In genomic region chr7:70134029-70134445, GRCh38 we compare ENCODE assay signal across 19 cellular contexts.
DNase-seq lines count a peak whose midpoint lies in the region; ATAC-seq and TF ChIP-seq lines count a peak whose summit lies in the region.
"Had no signal": no experiment of that assay in that cellular context is flagged by ENCODE, and none has a peak within 500 bp of the region (broad histone marks: within the 10 kb centered on the region; RNA-seq: fewer than 3 reads in every experiment).

No MANE protein-coding gene starts in this region.

- TF ChIP-seq CTCF in chondrocyte (IDR thresholded peaks at IDR 0.05) = peak; percentile 44
- no peak for TF ChIP-seq CTCF in lower lobe of right lung (IDR thresholded peaks at IDR 0.05)

- DNase-seq in NCI-H2081 (lab: John Stamatoyannopoulos, UW) (peak; percentile 38 to 61), NCI-H2081 treated with DMSO at 0.1 percent for 48 hours (lab: John Stamatoyannopoulos, UW) (no peak), NCI-H446 treated with DMSO at 0.1 percent for 48 hours (lab: John Stamatoyannopoulos, UW) (peak; percentile 78), chondrocyte (ENCODE audit: low spot score) (no peak), retina (peak; percentile 54), lower lobe of right lung (no peak), amniotic stem cell (lab: John Stamatoyannopoulos, UW) (no peak), hypothalamus (lab: John Stamatoyannopoulos, UW) (no peak)
- DNase-seq: activated T-cell treated with anti-CD3 and anti-CD28 coated beads, Interleukin-2, amount 50 U/mL, for 1 hour; DMS79 treated with DMSO at 0.1 percent for 48 hours; gastrocnemius medialis; HFFc6; naive thymus-derived CD4-positive, alpha-beta T cell; NCI-H345 had no signal

- no peak overlapping the region for H3K4me3 ChIP-seq in lower lobe of right lung
- H3K4me3 ChIP-seq: gastrocnemius medialis, SJSA1 had no signal

- no peak overlapping the region for H3K4me3 Mint-ChIP-seq in chondrocyte (ENCODE audit: unreplicated experiment)
- H3K4me3 Mint-ChIP-seq: activated naive CD8-positive, alpha-beta T cell; CD14-positive monocyte; central memory CD8-positive, alpha-beta T cell; HFFc6; naive thymus-derived CD4-positive, alpha-beta T cell; stimulated activated naive CD8-positive, alpha-beta T cell treated with anti-CD3 and anti-CD28 coated beads, Interleukin-15, Interleukin-2, amounts not matched to agents 100 ng/mL and 50 ng/mL, for 24 hours had no signal

- H3K27me3 ChIP-seq in lower lobe of right lung (ENCODE audit: low read depth) = no peaks in the 10 kb centered on the region
- H3K27me3 ChIP-seq: gastrocnemius medialis, SJSA1 had no signal

- no peaks in the 10 kb centered on the region for H3K36me3 Mint-ChIP-seq in chondrocyte (ENCODE audit: low read depth)
- H3K36me3 Mint-ChIP-seq: activated naive CD8-positive, alpha-beta T cell; CD14-positive monocyte; naive thymus-derived CD4-positive, alpha-beta T cell had no signal

- H3K27ac Mint-ChIP-seq in chondrocyte (ENCODE audit: unreplicated experiment) = no peak overlapping the region
- H3K27ac Mint-ChIP-seq: activated naive CD8-positive, alpha-beta T cell; CD14-positive monocyte; HFFc6; naive thymus-derived CD4-positive, alpha-beta T cell; stimulated activated naive CD8-positive, alpha-beta T cell treated with anti-CD3 and anti-CD28 coated beads, Interleukin-15, Interleukin-2, amounts not matched to agents 100 ng/mL and 50 ng/mL, for 24 hours had no signal

- H3K4me1 ChIP-seq in lower lobe of right lung = no peaks in the 10 kb centered on the region
- H3K4me1 ChIP-seq: SJSA1 had no signal

- no peaks in the 10 kb centered on the region for H3K27me3 Mint-ChIP-seq in chondrocyte (ENCODE audit: low read depth)
- H3K27me3 Mint-ChIP-seq: activated naive CD8-positive, alpha-beta T cell; central memory CD8-positive, alpha-beta T cell; naive thymus-derived CD4-positive, alpha-beta T cell; stimulated activated naive CD8-positive, alpha-beta T cell treated with anti-CD3 and anti-CD28 coated beads, Interleukin-15, Interleukin-2, amounts not matched to agents 100 ng/mL and 50 ng/mL, for 24 hours had no signal

- no peak for ATAC-seq in lower lobe of right lung
- ATAC-seq: gastrocnemius medialis; naive thymus-derived CD4-positive, alpha-beta T cell had no signal

- no peak overlapping the region for H3K27ac ChIP-seq in lower lobe of right lung
- H3K27ac ChIP-seq: gastrocnemius medialis, SJSA1 had no signal

- H3K4me1 Mint-ChIP-seq in chondrocyte (ENCODE audit: low read depth) = peaks cover 51% of the 10 kb centered on the region
- H3K4me1 Mint-ChIP-seq: CD14-positive monocyte; central memory CD8-positive, alpha-beta T cell; naive thymus-derived CD4-positive, alpha-beta T cell had no signal

- no peaks in the 10 kb centered on the region for H3K9me3 ChIP-seq in lower lobe of right lung
- H3K9me3 ChIP-seq: gastrocnemius medialis, SJSA1 had no signal

- H3K36me3 ChIP-seq in lower lobe of right lung = no peaks in the 10 kb centered on the region
- H3K36me3 ChIP-seq: gastrocnemius medialis, SJSA1 had no signal

- H3K9me3 Mint-ChIP-seq in chondrocyte (ENCODE audit: low read depth) = no peaks in the 10 kb centered on the region
- H3K9me3 Mint-ChIP-seq: CD14-positive monocyte; central memory CD8-positive, alpha-beta T cell; stimulated activated naive CD8-positive, alpha-beta T cell treated with anti-CD3 and anti-CD28 coated beads, Interleukin-15, Interleukin-2, amounts not matched to agents 100 ng/mL and 50 ng/mL, for 24 hours had no signal

- intact Hi-C loops in lower lobe of right lung (cut with DNase I) = no loop called here

Comparison
In these comparisons a context has a peak if more than half of its experiments do, and no peak if none do; other contexts are left out.
1. DNase-seq: peak in NCI-H2081 (2 of 2), NCI-H446 treated with DMSO at 0.1 percent for 48 hours (single experiment) and retina (single experiment); none in NCI-H2081 treated with DMSO at 0.1 percent for 48 hours (single experiment), chondrocyte (single experiment), lower lobe of right lung (single experiment), amniotic stem cell (single experiment) and hypothalamus (0 of 51).